8 cellular contexts compared by ENCODE assay signal in genomic region chr1:27603962-27604578, GRCh38. TPM values are rescaled to one million over a fixed set of nuclear protein-coding genes. Genes with fewer than 3 reads are reported as not detected.
DNase-seq lines count a peak whose midpoint lies in the region; ATAC-seq and TF ChIP-seq lines count a peak whose summit lies in the region.

Gene AHDC1, minus strand, starts transcription at chr1:27604144. Its CDS starts 52,029 bp downstream, at chr1:27552115.

- peaks cover 34% of the 10 kb centered on the region for H3K4me1 ChIP-seq in cardiac muscle cell (ENCODE audit: low read depth)
- H3K4me1 ChIP-seq in parathyroid adenoma, result no peaks in the 10 kb centered on the region
- H3K4me1 ChIP-seq in thyroid gland, result peaks cover 39 to 43% of the 10 kb centered on the region in 2 donors

- H3K9me3 ChIP-seq in cardiac muscle cell (ENCODE audit: low read depth), result no peaks in the 10 kb centered on the region
- H3K9me3 ChIP-seq in parathyroid adenoma (ENCODE audit: control insufficient read depth, low read length), result no peaks in the 10 kb centered on the region
- H3K9me3 ChIP-seq in thyroid gland, result no peaks in the 10 kb centered on the region

- peak within 1 kb of the TSS; percentile 79 to 81 for H3K27ac Mint-ChIP-seq in T-cell
- peak within 1 kb of the TSS; percentile 89 for H3K27ac Mint-ChIP-seq in activated naive CD8-positive, alpha-beta T cell treated with anti-CD3 and anti-CD28 coated beads, Interleukin-2, amount 50 U/mL, for 24 hours

- WGBS in thyroid gland, 2 donors, result 0 to 2% methylated on average over 13 to 25 of the region's 65 CpGs

- CTCF ChIA-PET in T-cell (lab: Charles Lee), result interaction anchor here (0.6 to 1.9 kb wide), 14 partner anchors 14 to 495 kb away, joined by 3 to 9 read pairs (median 6); no protein-coding TSS in a partner anchor

- DNase-seq in DMS153 (lab: John Stamatoyannopoulos, UW) (peak; percentile 88), HCEC 1CT (peak; percentile 87), NCI-H128 (lab: John Stamatoyannopoulos, UW; ENCODE audit: unreplicated experiment) (peak; percentile 91), T-cell (peak; percentile 77 to 95 (median 90)), cardiac muscle cell (ENCODE audit: low read depth in 1 of 2, low spot score in 1 of 2) (peak; percentile 96 to 97), thyroid gland (peak; percentile 95 to 97)
- DNase-seq in activated naive CD8-positive, alpha-beta T cell treated with anti-CD3 and anti-CD28 coated beads, Interleukin-2, amount 50 U/mL, for 24 hours, result peak; percentile 92

- H3K27ac ChIP-seq in cardiac muscle cell (peak within 1 kb of the TSS; percentile 90), parathyroid adenoma (peak within 1 kb of the TSS; percentile 75), thyroid gland (peak within 1 kb of the TSS; percentile 96 to 98 (median 97))

- peak within 1 kb of the TSS; percentile 86 to 91 (median 90) for H3K4me3 Mint-ChIP-seq in T-cell
- peak within 1 kb of the TSS; percentile 90 for H3K4me3 Mint-ChIP-seq in activated naive CD8-positive, alpha-beta T cell treated with anti-CD3 and anti-CD28 coated beads, Interleukin-2, amount 50 U/mL, for 24 hours

- intact Hi-C loops in thyroid gland (cut with DNase I), result no loop called here

- H3K36me3 Mint-ChIP-seq in T-cell, result no peaks in the 10 kb centered on the region
- no peaks in the 10 kb centered on the region for H3K36me3 Mint-ChIP-seq in activated naive CD8-positive, alpha-beta T cell treated with anti-CD3 and anti-CD28 coated beads, Interleukin-2, amount 50 U/mL, for 24 hours (ENCODE audit: low read depth)

- peak; percentile 84 to 88 (median 85) for ATAC-seq in T-cell (replicated peaks in 1 of 4)
- ATAC-seq in activated naive CD8-positive, alpha-beta T cell treated with anti-CD3 and anti-CD28 coated beads, Interleukin-2, amount 50 U/mL, for 24 hours, result peak; percentile 74

- peaks cover 41 to 51% (median 46%) of the 10 kb centered on the region in 3 donors for H3K4me1 Mint-ChIP-seq in T-cell
- H3K4me1 Mint-ChIP-seq in activated naive CD8-positive, alpha-beta T cell treated with anti-CD3 and anti-CD28 coated beads, Interleukin-2, amount 50 U/mL, for 24 hours, result peaks cover 24% of the 10 kb centered on the region

- H3K9ac ChIP-seq in parathyroid adenoma, result peak within 1 kb of the TSS; percentile 19

- H3K4me3 ChIP-seq in cardiac muscle cell, result peak within 1 kb of the TSS; percentile 96
- H3K4me3 ChIP-seq in parathyroid adenoma (ENCODE audit: low read depth, low read length), result peak within 1 kb of the TSS; percentile 82
- H3K4me3 ChIP-seq in thyroid gland (replicated peaks in 1 of 3), result peak within 1 kb of the TSS; percentile 72 to 95 (median 88)

- TF ChIP-seq CTCF in cardiac muscle cell (IDR thresholded peaks at IDR 0.05; ENCODE audit: low read depth, low read length), result no peak
- no peak for TF ChIP-seq CTCF in parathyroid adenoma (IDR thresholded peaks at IDR 0.05)
- TF ChIP-seq CTCF in thyroid gland (IDR thresholded peaks at IDR 0.05), result peak in 3 of 6 experiments; percentile 8 to 34 (median 14)

- TF ChIP-seq POLR2A in thyroid gland (IDR thresholded peaks at IDR 0.05), result peak; percentile 75 to 96

- no peaks in the 10 kb centered on the region for H3K27me3 Mint-ChIP-seq in T-cell
- peaks cover 2% of the 10 kb centered on the region for H3K27me3 Mint-ChIP-seq in activated naive CD8-positive, alpha-beta T cell treated with anti-CD3 and anti-CD28 coated beads, Interleukin-2, amount 50 U/mL, for 24 hours

- POLR2A ChIA-PET in T-cell (lab: Charles Lee), result interaction anchor here (0.5 to 1.0 kb wide), 5 partner anchors 35 to 1172 kb away, joined by 3 to 4 read pairs (median 3); partner anchors contain the start of gene DHDDS (in 1 of the 2)

- no peaks in the 10 kb centered on the region for H3K9me3 Mint-ChIP-seq in T-cell
- H3K9me3 Mint-ChIP-seq in activated naive CD8-positive, alpha-beta T cell treated with anti-CD3 and anti-CD28 coated beads, Interleukin-2, amount 50 U/mL, for 24 hours, result no peaks in the 10 kb centered on the region

- H3K4me2 ChIP-seq in parathyroid adenoma (ENCODE audit: low read length), result peak within 1 kb of the TSS; percentile 75

- H2AFZ ChIP-seq in parathyroid adenoma, result peak within 1 kb of the TSS; percentile 68

- peaks cover 5% of the 10 kb centered on the region for H3K79me2 ChIP-seq in parathyroid adenoma

- H3K36me3 ChIP-seq in cardiac muscle cell (no peaks in the 10 kb centered on the region), parathyroid adenoma (ENCODE audit: control insufficient read depth, insufficient read depth, low read length) (no peaks in the 10 kb centered on the region), thyroid gland (no peaks in the 10 kb centered on the region)

- H3K27me3 ChIP-seq in cardiac muscle cell (no peaks in the 10 kb centered on the region), parathyroid adenoma (ENCODE audit: control insufficient read depth, insufficient read depth, low read length) (no peaks in the 10 kb centered on the region), thyroid gland (no peaks in the 10 kb centered on the region)

RNA-seq across cellular contexts. Expression of gene AHDC1, which starts in this region (rescaled TPM):
- total RNA-seq in T-cell, result 10 to 100 TPM; 21.9 to 26.4 (median 23.1) TPM
- total RNA-seq in cardiac muscle cell, result 31.0 and 58.1 TPM in 2 replicates
- 16.3 and 21.1 TPM in 2 replicates for polyA plus RNA-seq in cardiac muscle cell
- 10 to 100 TPM; 25.5 to 91.4 (median 47.8) TPM for total RNA-seq in thyroid gland

Comparison
In these comparisons a context has a peak if more than half of its experiments do, and no peak if none do; other contexts are left out.
1. Peak in every context shown above with its lines: DNase-seq, ATAC-seq, H3K4me3 ChIP-seq and H3K27ac ChIP-seq.